ENCODE assay signal across 21 cellular contexts in genomic region chr1:55049271-55049913, GRCh38. TPM values are rescaled to one million over a fixed set of nuclear protein-coding genes. Genes with fewer than 3 reads are reported as not detected.
"Had no signal": no experiment of that assay in that cellular context is flagged by ENCODE, and none has a peak within 500 bp of the region (broad histone marks: within the 10 kb centered on the region; RNA-seq: fewer than 3 reads in every experiment).

No MANE protein-coding gene starts in this region.

- H3K27ac ChIP-seq: colonic mucosa, gastrocnemius medialis, neutrophil, pancreas, thyroid gland had no signal

- H3K36me3 Mint-ChIP-seq: activated naive CD8-positive, alpha-beta T cell; naive B cell had no signal

- DNase-seq: activated CD4-positive, CD25-positive, alpha-beta regulatory T cell treated with anti-CD3 and anti-CD28 coated beads, Interleukin-2, amount 50 U/mL, for 72 hours; colonic mucosa; gastrocnemius medialis; kidney; mammary epithelial cell; naive B cell; pancreas; stimulated activated CD4-positive, alpha-beta T cell treated with anti-CD3 and anti-CD28 coated beads, Interleukin-12 subunit alpha, Interleukin-12 subunit beta, amount 100 ng/mL, for 4 hours; stimulated activated CD4-positive, alpha-beta T cell treated with anti-CD3 and anti-CD28 coated beads, Interleukin-1b, Interleukin-23, amount 100 ng/mL, for 48 hours; stimulated activated naive CD4-positive, alpha-beta T cell treated with Interleukin-2 at 50 U/mL for 16 hours; T1000; thyroid gland had no signal

- ATAC-seq: esophagus mucosa, gastrocnemius medialis had no signal

- H3K27ac Mint-ChIP-seq: activated naive CD8-positive, alpha-beta T cell; naive B cell had no signal

- H3K4me3 Mint-ChIP-seq: activated naive CD8-positive, alpha-beta T cell had no signal

- H3K4me1 Mint-ChIP-seq: naive B cell had no signal

- H3K9me3 Mint-ChIP-seq: naive B cell had no signal

- H3K27me3 ChIP-seq: colonic mucosa, gastrocnemius medialis, neutrophil, pancreas, thyroid gland had no signal

- H3K9me3 ChIP-seq: colonic mucosa, gastrocnemius medialis, mucosa of descending colon, neutrophil, pancreas, thyroid gland had no signal

- FAIRE-seq: kidney, pancreas had no signal

- H3K36me3 ChIP-seq: colonic mucosa, gastrocnemius medialis, neutrophil, pancreas, thyroid gland had no signal

- H3K4me1 ChIP-seq: colonic mucosa, pancreas, thyroid gland had no signal

- H3K4me3 ChIP-seq: colonic mucosa, gastrocnemius medialis, mucosa of descending colon, pancreas, thyroid gland had no signal

RNA-seq across cellular contexts. Expression of gene PCSK9, which starts 10.0 kb away (rescaled TPM):
- total RNA-seq: activated CD8-positive, alpha-beta memory T cell treated with anti-CD3 and anti-CD28 coated beads for 36 hours; subcutaneous adipose tissue; T-helper 1 cell treated with Interleukin-12 subunit alpha and Interleukin-12 subunit beta and Interleukin-4 antibody, amounts not matched to agents 30 ng/mL and 1 ng/mL, for 36 hours; thyroid gland had no signal

RNA-seq across cellular contexts. Expression of gene BSND, which starts 50.7 kb away (rescaled TPM):
- total RNA-seq: activated CD8-positive, alpha-beta memory T cell treated with anti-CD3 and anti-CD28 coated beads for 36 hours; colonic mucosa; esophagus mucosa; gastrocnemius medialis; left lobe of liver; mammary epithelial cell; mucosa of descending colon; pancreas; subcutaneous adipose tissue; T-helper 1 cell treated with Interleukin-12 subunit alpha and Interleukin-12 subunit beta and Interleukin-4 antibody, amounts not matched to agents 30 ng/mL and 1 ng/mL, for 36 hours; thyroid gland; ureter had no signal
- polyA plus RNA-seq: mammary epithelial cell had no signal
